13 cellular contexts compared by ENCODE assay signal in genomic region chr18:74501386-74501785, GRCh38. TPM values are rescaled to one million over a fixed set of nuclear protein-coding genes. Genes with fewer than 3 reads are reported as not detected.
DNase-seq lines count a peak whose midpoint lies in the region; ATAC-seq, FAIRE-seq and TF ChIP-seq lines count a peak whose summit lies in the region.
"Had no signal": no experiment of that assay in that cellular context is flagged by ENCODE, and none has a peak within 500 bp of the region (broad histone marks: within the 10 kb centered on the region; RNA-seq: fewer than 3 reads in every experiment).

No MANE protein-coding gene starts in this region.

- DNase-seq in stimulated activated naive CD8-positive, alpha-beta T cell treated with anti-CD3 and anti-CD28 coated beads, Interleukin-15, Interleukin-2, amounts not matched to agents 100 U/mL and 50 U/mL, for 24 hours: no peak
- DNase-seq in bronchial epithelial cell (ENCODE audit: low read depth) (peak; percentile 90), naive B cell (no peak), HK-2 (ENCODE audit: unreplicated experiment) (no peak), NCI-H1092 (lab: John Stamatoyannopoulos, UW) (no peak), brain microvascular endothelial cell (no peak)
- no peak for DNase-seq in stimulated activated CD4-positive, alpha-beta T cell treated with anti-CD3 and anti-CD28 coated beads, Interleukin-4, amount 100 ng/mL, for 24 hours
- DNase-seq: HCEC 1CT, NCI-H510A treated with DMSO at 0.1 percent for 48 hours had no signal

- H3K4me3 Mint-ChIP-seq in stimulated activated naive CD8-positive, alpha-beta T cell treated with anti-CD3 and anti-CD28 coated beads, Interleukin-15, Interleukin-2, amounts not matched to agents 100 ng/mL and 50 ng/mL, for 24 hours: peak overlapping the region; percentile 4
- H3K4me3 Mint-ChIP-seq in naive B cell: peak overlapping the region in 7 of 8 donors; percentile 91 to 98 (median 93)

- peaks cover 46% of the 10 kb centered on the region for H3K4me1 Mint-ChIP-seq in stimulated activated naive CD8-positive, alpha-beta T cell treated with anti-CD3 and anti-CD28 coated beads, Interleukin-15, Interleukin-2, amounts not matched to agents 100 ng/mL and 50 ng/mL, for 24 hours (ENCODE audit: low read depth)
- H3K4me1 Mint-ChIP-seq in naive B cell: peaks cover 38 to 68% (median 40%) of the 10 kb centered on the region in 3 donors

- H3K4me3 ChIP-seq in bronchial epithelial cell (ENCODE audit: low read depth, low read length) (no peak overlapping the region), brain microvascular endothelial cell (ENCODE audit: low read depth, low read length) (no peak overlapping the region)

- H3K27ac ChIP-seq in brain microvascular endothelial cell: no peak overlapping the region

- ATAC-seq in stimulated activated naive CD8-positive, alpha-beta T cell treated with anti-CD3 and anti-CD28 coated beads, Interleukin-15, Interleukin-2, amounts not matched to agents 100 U/mL and 50 U/mL, for 24 hours: no peak
- no peak for ATAC-seq in naive B cell (ENCODE audit: low read depth in 2 of 2)

- peak overlapping the region; percentile 83 for H3K27ac Mint-ChIP-seq in stimulated activated naive CD8-positive, alpha-beta T cell treated with anti-CD3 and anti-CD28 coated beads, Interleukin-15, Interleukin-2, amounts not matched to agents 100 ng/mL and 50 ng/mL, for 24 hours
- peak overlapping the region in 5 of 6 donors; percentile 93 to 98 (median 97) for H3K27ac Mint-ChIP-seq in naive B cell

- H3K27me3 ChIP-seq in bronchial epithelial cell (ENCODE audit: control insufficient read depth, insufficient read depth, low read length): no peaks in the 10 kb centered on the region
- no peaks in the 10 kb centered on the region for H3K27me3 ChIP-seq in brain microvascular endothelial cell (replicated peaks)

- in situ Hi-C loops in brain microvascular endothelial cell (cut with HindIII; ENCODE audit: low pct_ligation_motif_present, low sequenced_read_pairs): no loop called here

- no peaks in the 10 kb centered on the region for H3K27me3 Mint-ChIP-seq in stimulated activated naive CD8-positive, alpha-beta T cell treated with anti-CD3 and anti-CD28 coated beads, Interleukin-15, Interleukin-2, amounts not matched to agents 100 ng/mL and 50 ng/mL, for 24 hours
- no peaks in the 10 kb centered on the region for H3K27me3 Mint-ChIP-seq in naive B cell

- no peak for TF ChIP-seq CTCF in bronchial epithelial cell (IDR thresholded peaks at IDR 0.05; ENCODE audit: insufficient read depth, low read length, severe bottlenecking)
- no peak for TF ChIP-seq CTCF in brain microvascular endothelial cell (IDR thresholded peaks at IDR 0.05; ENCODE audit: low read depth, low read length, missing control alignments)

- no peak for FAIRE-seq in bronchial epithelial cell (lab: Jason Lieb, UNC)
- FAIRE-seq: TTC549 had no signal

- H3K36me3 ChIP-seq in bronchial epithelial cell (ENCODE audit: control insufficient read depth, insufficient read depth, low read length): peaks cover 9% of the 10 kb centered on the region
- peaks cover 22% of the 10 kb centered on the region for H3K36me3 ChIP-seq in brain microvascular endothelial cell (replicated peaks)

- peaks cover 53% of the 10 kb centered on the region for H3K36me3 Mint-ChIP-seq in stimulated activated naive CD8-positive, alpha-beta T cell treated with anti-CD3 and anti-CD28 coated beads, Interleukin-15, Interleukin-2, amounts not matched to agents 100 ng/mL and 50 ng/mL, for 24 hours (ENCODE audit: low read depth)
- H3K36me3 Mint-ChIP-seq in naive B cell: peaks cover 9 to 17% of the 10 kb centered on the region in 2 donors

- no peaks in the 10 kb centered on the region for H3K9me3 Mint-ChIP-seq in stimulated activated naive CD8-positive, alpha-beta T cell treated with anti-CD3 and anti-CD28 coated beads, Interleukin-15, Interleukin-2, amounts not matched to agents 100 ng/mL and 50 ng/mL, for 24 hours
- no peaks in the 10 kb centered on the region for H3K9me3 Mint-ChIP-seq in naive B cell

RNA-seq across cellular contexts. Expression of gene CNDP2, which starts 5.2 kb away (rescaled TPM):
- total RNA-seq in bronchial epithelial cell: 59.5 and 67.4 TPM in 2 replicates
- polyA plus RNA-seq in naive B cell (ENCODE audit: low read depth in 6 of 6): 100 to 1,000 TPM; 114 to 283 (median 207) TPM

RNA-seq across cellular contexts. Expression of gene CNDP1, which starts 32.9 kb away (rescaled TPM):
- not detected in 2 replicates for total RNA-seq in bronchial epithelial cell
- not detected for polyA plus RNA-seq in naive B cell (ENCODE audit: low read depth in 6 of 6)
- total RNA-seq: omental fat pad had no signal
- polyA plus RNA-seq: BJ had no signal

RNA-seq across cellular contexts. Expression of gene DIPK1C, which starts 44.3 kb away (rescaled TPM):
- total RNA-seq in bronchial epithelial cell: not detected in 2 replicates
- polyA plus RNA-seq in naive B cell (ENCODE audit: low read depth in 6 of 6): not detected
- polyA plus RNA-seq: BJ had no signal
